19 cellular contexts compared by ENCODE assay signal in genomic region chr7:76073335-76073990, GRCh38. TPM values are rescaled to one million over a fixed set of nuclear protein-coding genes. Genes with fewer than 3 reads are reported as not detected.
A peak's percentile ranks its signal among the peaks of the same experiment; 100 is the strongest.
DNase-seq lines count a peak whose midpoint lies in the region; ATAC-seq, FAIRE-seq and TF ChIP-seq lines count a peak whose summit lies in the region.
"Had no signal": no experiment of that assay in that cellular context is flagged by ENCODE, and none has a peak within 500 bp of the region (broad histone marks: within the 10 kb centered on the region; RNA-seq: fewer than 3 reads in every experiment).

No MANE protein-coding gene starts in this region.

- H3K4me1 ChIP-seq in H9 (ENCODE audit: insufficient read depth, low read length) (no peaks in the 10 kb centered on the region), K562 (replicated peaks in 1 of 2; ENCODE audit: control insufficient read depth in 2 of 2, insufficient read depth in 2 of 2, low read length in 2 of 2) (peaks cover 8 to 36% of the 10 kb centered on the region in 2 experiments), iPS-15b (ENCODE audit: control insufficient read depth, insufficient read depth, low read length) (no peaks in the 10 kb centered on the region), trophoblast cell (ENCODE audit: control insufficient read depth in 1 of 2, insufficient read depth in 2 of 2, low read length in 2 of 2) (peaks cover 3 to 5% of the 10 kb centered on the region in 2 experiments)
- H3K4me1 ChIP-seq: BE2C, HAP-1 had no signal

- no peak overlapping the region for H4K12ac ChIP-seq in trophoblast cell (ENCODE audit: low read depth, low read length)

- H3K4me3 Mint-ChIP-seq in H9: no peak overlapping the region
- H3K4me3 Mint-ChIP-seq: CD4-positive, alpha-beta memory T cell had no signal

- H4K91ac ChIP-seq in H9 (ENCODE audit: insufficient read length, low read depth, low read length) (no peak overlapping the region), trophoblast cell (ENCODE audit: low read depth, low read length) (peak overlapping the region; percentile 7)

- no peak overlapping the region for H2BK120ac ChIP-seq in H9 (ENCODE audit: low read depth, low read length, poor library complexity, severe bottlenecking)
- peak overlapping the region; percentile 23 for H2BK120ac ChIP-seq in trophoblast cell (ENCODE audit: insufficient read depth, low read length, poor library complexity)

- peak; percentile 88 for DNase-seq in H9
- DNase-seq in K562 (ENCODE audit: extremely low read depth in 1 of 4, low spot score in 3 of 4): peak in 1 of 4 experiments; percentile 10
- no peak for DNase-seq in trophoblast cell
- DNase-seq in NCI-H128 (lab: John Stamatoyannopoulos, UW; ENCODE audit: unreplicated experiment): no peak
- DNase-seq in DMS 273 treated with DMSO at 0.1 percent for 48 hours (lab: John Stamatoyannopoulos, UW): no peak
- DNase-seq in stimulated activated CD8-positive, alpha-beta memory T cell treated with anti-CD3 and anti-CD28 coated beads, Interleukin-4, amount 100 ng/mL, for 48 hours: no peak
- DNase-seq: BE2C; CD4-positive, alpha-beta memory T cell; KBM-7; NCI-H1048; NCI-H1694 treated with DMSO at 0.1 percent for 48 hours; NCI-H82; SHP77 treated with DMSO at 0.1 percent for 48 hours; SW 1271 had no signal

- no peak overlapping the region for H2BK12ac ChIP-seq in H9 (ENCODE audit: insufficient read length, low read depth, low read length)
- peak overlapping the region; percentile 50 for H2BK12ac ChIP-seq in trophoblast cell (ENCODE audit: low read length)

- H3K4ac ChIP-seq in H9 (ENCODE audit: low read depth, low read length) (no peak overlapping the region; the same call in 1 of the 2 replicates), trophoblast cell (ENCODE audit: low read depth, low read length) (no peak overlapping the region)

- H2BK20ac ChIP-seq in H9 (ENCODE audit: low read depth, low read length, poor library complexity, severe bottlenecking): no peak overlapping the region

- no peak overlapping the region for H3K56ac ChIP-seq in H9 (ENCODE audit: insufficient read length, low read depth, low read length)

- no peak overlapping the region for H2AFZ ChIP-seq in H9 (ENCODE audit: low read length)
- no peak overlapping the region for H2AFZ ChIP-seq in K562 (ENCODE audit: low read depth, low read length)
- H2AFZ ChIP-seq in trophoblast cell (ENCODE audit: insufficient read depth, low read length, poor library complexity): no peak overlapping the region

- H2AK5ac ChIP-seq in H9 (ENCODE audit: insufficient read length, low read length): no peak overlapping the region
- H2AK5ac ChIP-seq in trophoblast cell (ENCODE audit: low read length): no peak overlapping the region

- TF ChIP-seq EP300 in K562 (IDR thresholded peaks at IDR 0.05; ENCODE audit: low read length): no peak

- WGBS in H9 (ENCODE audit: extremely low coverage, insufficient read length, low lambda C conversion rate): no CpG with 5 or more reads among the region's 45 CpGs
- 83% methylated on average over 41 of the region's 45 CpGs for WGBS in K562 (ENCODE audit: insufficient coverage, low coverage, missing lambda C conversion rate)
- WGBS in trophoblast cell (ENCODE audit: extremely low coverage, insufficient coverage, insufficient read length): no CpG with 5 or more reads among the region's 45 CpGs

- no peak overlapping the region for H4K8ac ChIP-seq in H9 (replicated peaks; ENCODE audit: insufficient read length, low read depth, low read length)
- peak overlapping the region; percentile 75 for H4K8ac ChIP-seq in trophoblast cell (ENCODE audit: low read depth, low read length)

- no peaks in the 10 kb centered on the region for H3K27me3 ChIP-seq in H9 (ENCODE audit: insufficient read depth, low read length)
- H3K27me3 ChIP-seq in K562 (ENCODE audit: control insufficient read depth in 2 of 2, insufficient read depth in 2 of 2, low read length in 2 of 2): no peaks in the 10 kb centered on the region
- no peaks in the 10 kb centered on the region for H3K27me3 ChIP-seq in iPS-15b (ENCODE audit: control insufficient read depth, insufficient read depth, low read length)
- H3K27me3 ChIP-seq in trophoblast cell (ENCODE audit: insufficient read depth, low read length): no peaks in the 10 kb centered on the region
- H3K27me3 ChIP-seq: BE2C had no signal

- peak; percentile 26; the same call in 2 of the 3 replicates for ATAC-seq in K562

- H3K4me1 Mint-ChIP-seq in H9: peaks cover 4 to 7% of the 10 kb centered on the region in 2 experiments; a peak in 3 of 4 replicates

- H3K36me3 ChIP-seq in K562 (ENCODE audit: control insufficient read depth, insufficient read depth, low read length) (no peaks in the 10 kb centered on the region), iPS-15b (ENCODE audit: control insufficient read depth, insufficient read depth, low read length) (no peaks in the 10 kb centered on the region), trophoblast cell (ENCODE audit: control insufficient read depth in 1 of 2, insufficient read depth in 2 of 2, low read length in 2 of 2) (no peaks in the 10 kb centered on the region)
- H3K36me3 ChIP-seq: BE2C, HAP-1 had no signal

- no peak overlapping the region for H2BK5ac ChIP-seq in H9 (ENCODE audit: insufficient read length, low read length)
- no peak overlapping the region for H2BK5ac ChIP-seq in trophoblast cell (ENCODE audit: low read depth, low read length, poor library complexity)

- no peak overlapping the region for H3K23ac ChIP-seq in H9 (ENCODE audit: insufficient read length, low read depth, low read length)
- H3K23ac ChIP-seq in trophoblast cell (ENCODE audit: low read length): no peak overlapping the region

- H4K5ac ChIP-seq in H9 (ENCODE audit: insufficient read length, low read depth, low read length): no peak overlapping the region

- peak overlapping the region; percentile 76 for H3K18ac ChIP-seq in H9 (ENCODE audit: insufficient read length, low read depth, low read length)
- H3K18ac ChIP-seq in trophoblast cell (ENCODE audit: low read length): no peak overlapping the region

- H3K79me1 ChIP-seq in H9 (ENCODE audit: insufficient read depth, low read depth, low read length, poor library complexity, severe bottlenecking): no peaks in the 10 kb centered on the region
- H3K79me1 ChIP-seq in trophoblast cell (ENCODE audit: low read length): peaks cover 11% of the 10 kb centered on the region

- no peaks in the 10 kb centered on the region for H3K9me3 Mint-ChIP-seq in H9

- no peak overlapping the region for H3K4me2 ChIP-seq in H9 (ENCODE audit: insufficient read depth, insufficient read length, low read length)
- no peak overlapping the region for H3K4me2 ChIP-seq in K562 (ENCODE audit: insufficient read depth, low read length)
- H3K4me2 ChIP-seq in trophoblast cell (ENCODE audit: low read length): no peak overlapping the region

- no peaks in the 10 kb centered on the region for H3K9me1 ChIP-seq in K562 (ENCODE audit: control insufficient read depth, insufficient read depth, low read length)

- H3K27ac Mint-ChIP-seq in H9: 0 out of 7 replicates have a peak overlapping the region, but pooled peaks of 1 of the 3 experiments have one; percentile 32
- H3K27ac Mint-ChIP-seq: CD4-positive, alpha-beta memory T cell had no signal

- intact Hi-C loops in K562 (cut with micrococcal nuclease): no loop called here

- H4K20me1 ChIP-seq in H9 (ENCODE audit: control insufficient read depth, insufficient read depth, insufficient read length) (no peaks in the 10 kb centered on the region), K562 (replicated peaks; ENCODE audit: control insufficient read depth, insufficient read depth, low read length) (no peaks in the 10 kb centered on the region)

- POLR2A ChIA-PET in K562 (lab: Yijun Ruan, JAX): interaction anchor here (0.6 to 1.3 kb wide), 3 partner anchors 9 to 26 kb away, joined by 3 to 4 read pairs (median 3); partner anchors contain the start of genes MDH2 and STYXL1

- no peaks in the 10 kb centered on the region for H3K79me2 ChIP-seq in H9 (ENCODE audit: insufficient read depth, low read length)
- H3K79me2 ChIP-seq in K562 (ENCODE audit: control insufficient read depth, insufficient read depth, low read length): no peaks in the 10 kb centered on the region
- H3K79me2 ChIP-seq in trophoblast cell (ENCODE audit: control insufficient read depth, insufficient read depth, low read length, poor library complexity): no peaks in the 10 kb centered on the region

- H2BK15ac ChIP-seq in H9 (ENCODE audit: low read depth, low read length): no peak overlapping the region

- no peak for TF ChIP-seq POLR2A in K562 (conservative IDR thresholded peaks at IDR 0.05)

- H3K27me3 Mint-ChIP-seq in H9 (ENCODE audit: low read depth): no peaks in the 10 kb centered on the region; the same call in 1 of the 2 replicates
- H3K27me3 Mint-ChIP-seq: CD4-positive, alpha-beta memory T cell had no signal

- no peak overlapping the region for H3K4me3 ChIP-seq in K562
- no peak overlapping the region for H3K4me3 ChIP-seq in iPS-15b (ENCODE audit: low read depth, low read length)
- no peak overlapping the region for H3K4me3 ChIP-seq in trophoblast cell (ENCODE audit: low read depth, low read length)
- H3K4me3 ChIP-seq: HAP-1 had no signal

- H3K9me3 ChIP-seq in H9 (ENCODE audit: control insufficient read depth, low read depth, low read length) (no peaks in the 10 kb centered on the region), K562 (replicated peaks; ENCODE audit: control insufficient read depth, insufficient read depth, low read depth, low read length) (no peaks in the 10 kb centered on the region; the same call in none of the 2 replicates), iPS-15b (ENCODE audit: control insufficient read depth, insufficient read depth, low read length) (no peaks in the 10 kb centered on the region), trophoblast cell (ENCODE audit: insufficient read depth, low read depth, low read length) (no peaks in the 10 kb centered on the region)
- H3K9me3 ChIP-seq: BE2C, HAP-1 had no signal

- H3K23me2 ChIP-seq in H9 (ENCODE audit: insufficient read length, low read depth, low read length, poor library complexity, severe bottlenecking): no peaks in the 10 kb centered on the region

- no peak for FAIRE-seq in K562 (lab: Jason Lieb, UNC)
- FAIRE-seq: D721Med, HTR-8/SVneo, RCC 7860 had no signal

- H3K36me3 Mint-ChIP-seq in H9 (ENCODE audit: insufficient read depth in 1 of 3, low read depth in 3 of 3): peaks cover 0 to 5% (median 3%) of the 10 kb centered on the region in 3 experiments; a peak in 5 of 7 replicates
- H3K36me3 Mint-ChIP-seq: CD4-positive, alpha-beta memory T cell had no signal

- BruUV-seq in K562 (replicated peaks; lab: Mats Ljungman, UMichigan): no TSS peak

- H3K27ac ChIP-seq in H9 (ENCODE audit: insufficient read length, low read depth, low read length) (no peak overlapping the region), K562 (ENCODE audit: extremely low read depth, low read depth, low read length) (no peak overlapping the region), trophoblast cell (ENCODE audit: low read depth, low read length) (no peak overlapping the region)

- in situ Hi-C loops in K562 (cut with MboI): no loop called here

- CTCF ChIA-PET in K562 (lab: Yijun Ruan, JAX; ENCODE audit: low intra/inter-chr PET ratio): no interaction called here

- H3K9ac ChIP-seq in H9 (ENCODE audit: extremely low read depth, insufficient read length, low read length) (no peak overlapping the region), K562 (ENCODE audit: insufficient read depth in 1 of 2, low read depth in 2 of 2, low read length in 2 of 2) (0 out of 4 replicates have a peak overlapping the region, but pooled peaks of 1 of the 2 experiments have one; percentile 26), iPS-15b (ENCODE audit: low read depth, low read length) (peak overlapping the region; percentile 9), trophoblast cell (ENCODE audit: low read length) (no peak overlapping the region)

- no peak for TF ChIP-seq RAD21 in K562 (CRISPR knock-in tag; conservative IDR thresholded peaks at IDR 0.05 in 1 of 2, IDR thresholded peaks at IDR 0.05 in 1 of 2)

- H3K14ac ChIP-seq in H9 (ENCODE audit: insufficient read depth, low read length): 0 out of 2 replicates have a peak overlapping the region, but pooled peaks have one; percentile 39
- H3K14ac ChIP-seq in trophoblast cell (ENCODE audit: low read length): peak overlapping the region; percentile 17

- no peak overlapping the region for H3T11ph ChIP-seq in H9 (ENCODE audit: low read length)

- TF ChIP-seq CTCF in H9 (conservative IDR thresholded peaks at IDR 0.05) (peak; percentile 64), K562 (IDR thresholded peaks at IDR 0.05 in 2 of 3, conservative IDR thresholded peaks at IDR 0.05 in 1 of 3; ENCODE audit: insufficient read depth in 2 of 3, low read depth in 1 of 3, low read length in 3 of 3) (no peak)

RNA-seq across cellular contexts. Expression of gene MDH2, which starts 25.6 kb away (rescaled TPM):
- total RNA-seq in H9 (2021): 257 and 260 TPM in 2 replicates
- 150 and 286 TPM in 2 replicates for total RNA-seq in K562 (2011; cell fraction: chromatin; rRNA removed; ENCODE audit: low replicate concordance)
- total RNA-seq in K562 (2011; cell fraction: nucleolus; rRNA removed): 194 and 214 TPM in 2 replicates
- 176 and 210 TPM in 2 replicates for total RNA-seq in K562 (2011; cell fraction: nucleoplasm; rRNA removed)
- total RNA-seq in K562 (2014; rRNA removed): 300 and 442 TPM in 2 replicates
- 153 and 164 TPM in 2 replicates for total RNA-seq in K562 (2014; rRNA removed; fragmentation: Illumina TruSeq; extraction: Trizol)
- 216 and 230 TPM in 2 replicates for total RNA-seq in K562 (2015; rRNA removed; fragmentation: Illumina TruSeq; extraction: Trizol)
- 671 and 701 TPM in 2 replicates for total RNA-seq in K562 (2021)
- polyA plus RNA-seq in K562 (2011; rRNA removed): 106 and 358 TPM in 2 replicates
- 156 and 243 TPM in 2 replicates for polyA plus RNA-seq in K562 (2011; cell fraction: cytosol; rRNA removed)
- 190 and 250 TPM in 2 replicates for polyA plus RNA-seq in K562 (2011; cell fraction: nucleus; rRNA removed)
- polyA plus RNA-seq in K562 (2012): 435 and 724 TPM in 2 replicates
- polyA plus RNA-seq in K562 (2014; fragmentation: Illumina TruSeq; extraction: Trizol): 509 and 570 TPM in 2 replicates
- 100 to 1,000 TPM; 242 to 411 TPM for polyA plus RNA-seq in K562 (2014; fragmentation: Nextera tagmentation; extraction: Ambion mirVana)
- 211 and 216 TPM in 2 replicates for polyA plus RNA-seq in K562 (2014; rRNA removed)
- polyA minus RNA-seq in K562 (2011; rRNA and poly(A)+ RNA removed): 101 and 153 TPM in 2 replicates
- polyA minus RNA-seq in K562 (2011; cell fraction: cytosol; rRNA and poly(A)+ RNA removed): 389 and 497 TPM in 2 replicates
- polyA minus RNA-seq in K562 (2011; cell fraction: nucleus; rRNA and poly(A)+ RNA removed): 67.3 and 93.9 TPM in 2 replicates
- polyA plus RNA-seq in trophoblast cell (2013): 208 and 212 TPM in 2 replicates

RNA-seq across cellular contexts. Expression of gene STYXL1, which starts 25.7 kb away (rescaled TPM):
- total RNA-seq in H9 (2021): 35.1 and 38.7 TPM in 2 replicates
- total RNA-seq in K562 (2011; cell fraction: chromatin; rRNA removed; ENCODE audit: low replicate concordance): 44.2 and 67.1 TPM in 2 replicates
- 24.7 and 30.0 TPM in 2 replicates for total RNA-seq in K562 (2011; cell fraction: nucleolus; rRNA removed)
- total RNA-seq in K562 (2011; cell fraction: nucleoplasm; rRNA removed): 32.7 and 33.7 TPM in 2 replicates
- 43.2 and 60.0 TPM in 2 replicates for total RNA-seq in K562 (2014; rRNA removed)
- total RNA-seq in K562 (2014; rRNA removed; fragmentation: Illumina TruSeq; extraction: Trizol): 57.2 and 59.2 TPM in 2 replicates
- 44.8 and 54.9 TPM in 2 replicates for total RNA-seq in K562 (2015; rRNA removed; fragmentation: Illumina TruSeq; extraction: Trizol)
- 44.3 and 50.0 TPM in 2 replicates for total RNA-seq in K562 (2021)
- polyA plus RNA-seq in K562 (2011; rRNA removed): 56.6 and 97.2 TPM in 2 replicates
- polyA plus RNA-seq in K562 (2011; cell fraction: cytosol; rRNA removed): 86.0 and 101 TPM in 2 replicates
- 42.8 and 52.4 TPM in 2 replicates for polyA plus RNA-seq in K562 (2011; cell fraction: nucleus; rRNA removed)
- polyA plus RNA-seq in K562 (2012): 57.5 and 77.9 TPM in 2 replicates
- 72.2 and 82.7 TPM in 2 replicates for polyA plus RNA-seq in K562 (2014; fragmentation: Illumina TruSeq; extraction: Trizol)
- 10 to 100 TPM; 36.5 to 49.7 TPM for polyA plus RNA-seq in K562 (2014; fragmentation: Nextera tagmentation; extraction: Ambion mirVana)
- 49.9 and 67.4 TPM in 2 replicates for polyA plus RNA-seq in K562 (2014; rRNA removed)
- polyA minus RNA-seq in K562 (2011; rRNA and poly(A)+ RNA removed): 34.7 and 51.8 TPM in 2 replicates
- 15.0 and 17.0 TPM in 2 replicates for polyA minus RNA-seq in K562 (2011; cell fraction: cytosol; rRNA and poly(A)+ RNA removed)
- polyA minus RNA-seq in K562 (2011; cell fraction: nucleus; rRNA and poly(A)+ RNA removed): 10.6 and 12.0 TPM in 2 replicates
- 36.7 and 42.0 TPM in 2 replicates for polyA plus RNA-seq in trophoblast cell (2013)
